In the genomic region with DNA sequence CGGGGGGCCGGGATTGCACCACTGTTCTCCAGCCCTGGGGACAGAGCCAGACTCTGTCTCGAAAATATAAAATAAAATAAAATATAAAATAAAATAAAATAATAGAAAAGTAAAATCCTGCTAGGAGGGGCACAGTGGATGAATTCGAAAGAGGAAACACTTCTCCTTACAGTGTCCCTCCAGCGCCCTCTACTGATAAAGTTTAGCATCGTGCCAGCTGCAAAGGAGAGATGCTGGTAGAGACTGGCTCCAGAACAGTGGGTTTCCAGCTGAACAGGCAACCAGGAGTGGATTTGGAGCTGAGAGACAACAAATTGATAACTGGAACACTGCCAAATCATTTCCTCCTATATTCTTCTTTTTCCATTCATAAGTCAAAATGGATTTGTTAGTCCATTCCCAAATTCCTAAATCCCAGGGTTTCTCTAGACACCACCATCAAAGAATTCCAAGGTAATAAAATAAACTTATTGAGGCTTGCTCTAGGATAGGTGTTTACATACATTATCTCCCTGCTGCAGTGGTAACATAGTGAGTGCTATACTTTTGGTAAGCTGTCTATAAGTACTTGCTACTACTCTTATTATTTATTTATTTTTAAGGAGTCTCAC, we compare ENCODE assay signal across 2 cellular contexts.
TF ChIP-seq lines count a peak whose summit lies in the region.

No MANE protein-coding gene starts in this region.

TF ChIP-seq in IMR-90, 13 proteins besides CTCF, POLR2A, EP300 and RAD21:
- TF ChIP-seq SMC3 (IDR thresholded peaks at IDR 0.05; ENCODE audit: low read depth, low read length): peak; percentile 62
- no peak for TF ChIP-seq MXI1 (IDR thresholded peaks at IDR 0.05; ENCODE audit: borderline replicate concordance, low read depth, low read length)

TF ChIP-seq in neural cell, 6 proteins besides CTCF, POLR2A, EP300 and RAD21:
- TF ChIP-seq EZH2 (IDR thresholded peaks at IDR 0.05; ENCODE audit: borderline replicate concordance, insufficient read depth, low read length, poor library complexity, severe bottlenecking): no peak
- TF ChIP-seq SMC3 (conservative IDR thresholded peaks at IDR 0.05; ENCODE audit: poor library complexity): peak; percentile 59
